Comparison of ENCODE assay signal across 29 cellular contexts in genomic region chr11:78791964-78792363, GRCh38.
"Had no signal": no experiment of that assay in that cellular context is flagged by ENCODE, and none has a peak within 500 bp of the region (broad histone marks: within the 10 kb centered on the region; RNA-seq: fewer than 3 reads in every experiment).

No MANE protein-coding gene starts in this region.

- H3K9me3 ChIP-seq: adrenal gland, breast epithelium, colonic mucosa, esophagus squamous epithelium, heart left ventricle had no signal

- H3K36me3 ChIP-seq: adrenal gland, breast epithelium, cardiac muscle cell, colonic mucosa, heart left ventricle had no signal

- H3K27ac ChIP-seq: adrenal gland, breast epithelium, cardiac muscle cell, colonic mucosa, epithelial cell of prostate, esophagus squamous epithelium, heart left ventricle had no signal

- H3K27me3 ChIP-seq: adrenal gland, breast epithelium, cardiac muscle cell, colonic mucosa, esophagus squamous epithelium, heart left ventricle had no signal

- ATAC-seq: activated CD4-positive, alpha-beta T cell treated with anti-CD3 and anti-CD28 coated beads for 36 hours; activated CD8-positive, alpha-beta memory T cell treated with anti-CD3 and anti-CD28 coated beads, Interleukin-2, amount 10 ng/mL, durations not matched to agents 7 days and 5 days; activated CD8-positive, alpha-beta T cell treated with anti-CD3 and anti-CD28 coated beads, Interleukin-2, amount 10 ng/mL, durations not matched to agents 7 days and 5 days; activated naive CD8-positive, alpha-beta T cell treated with anti-CD3 and anti-CD28 coated beads, Interleukin-2, amount 50 U/mL, for 24 hours; heart left ventricle; T-helper 17 cell had no signal

- DNase-seq: activated CD4-positive, alpha-beta memory T cell treated with anti-CD3 and anti-CD28 coated beads for 36 hours; activated CD4-positive, alpha-beta T cell treated with anti-CD3 and anti-CD28 coated beads for 36 hours; activated CD4-positive, alpha-beta T cell treated with anti-CD3 and anti-CD28 coated beads, Interleukin-2, amount 10 ng/mL, durations not matched to agents 24 days and 14 days; activated CD4-positive, CD25-positive, alpha-beta regulatory T cell; activated CD4-positive, CD25-positive, alpha-beta regulatory T cell treated with anti-CD3 and anti-CD28 coated beads, Interleukin-2, amount 50 U/mL, for 72 hours; activated CD8-positive, alpha-beta memory T cell treated with anti-CD3 and anti-CD28 coated beads, Interleukin-2, amount 10 ng/mL, durations not matched to agents 7 days and 5 days; activated CD8-positive, alpha-beta memory T cell treated with anti-CD3 and anti-CD28 coated beads, Interleukin-2, amount 50 U/mL, for 4 hours; activated CD8-positive, alpha-beta T cell treated with anti-CD3 and anti-CD28 coated beads, Interleukin-2, amount 10 ng/mL, durations not matched to agents 7 days and 5 days; activated effector memory CD4-positive, alpha-beta T cell treated with anti-CD3 and anti-CD28 coated beads, Interleukin-2, amount 50 U/mL, for 16 hours; activated naive CD4-positive, alpha-beta T cell treated with anti-CD3 and anti-CD28 coated beads for 36 hours; activated naive CD8-positive, alpha-beta T cell treated with anti-CD3 and anti-CD28 coated beads for 36 hours; activated naive CD8-positive, alpha-beta T cell treated with anti-CD3 and anti-CD28 coated beads, Interleukin-2, amount 50 U/mL, for 24 hours; activated T-cell treated with anti-CD3 and anti-CD28 coated beads, Interleukin-2, amount 50 U/mL, for 1 hour; activated T-cell treated with anti-CD3 and anti-CD28 coated beads, Interleukin-2, amount 50 U/mL, for 48 hours; adrenal gland; amygdala; aorta; central memory CD4-positive, alpha-beta T cell; cerebellar nuclear complex; colonic mucosa; effector CD8-positive, alpha-beta T cell; esophagus squamous epithelium; glutamatergic neuron; heart left ventricle; T-helper 17 cell; T1000 had no signal

- H3K4me1 ChIP-seq: adrenal gland, breast epithelium, colonic mucosa, heart left ventricle had no signal

- H3K4me3 ChIP-seq: adrenal gland, breast epithelium, cardiac muscle cell, colonic mucosa, esophagus squamous epithelium, heart left ventricle had no signal
